13 cellular contexts compared by ENCODE assay signal in genomic region chr5:16812911-16813310, GRCh38.
DNase-seq lines count a peak whose midpoint lies in the region; TF ChIP-seq lines count a peak whose summit lies in the region.
"Had no signal": no experiment of that assay in that cellular context is flagged by ENCODE, and none has a peak within 500 bp of the region (broad histone marks: within the 10 kb centered on the region; RNA-seq: fewer than 3 reads in every experiment).

No MANE protein-coding gene starts in this region.

- H3K36me3 Mint-ChIP-seq in osteocyte (ENCODE audit: unreplicated experiment): peaks cover 6% of the 10 kb centered on the region
- H3K36me3 Mint-ChIP-seq in immature natural killer cell: no peaks in the 10 kb centered on the region
- H3K36me3 Mint-ChIP-seq: activated naive CD8-positive, alpha-beta T cell treated with anti-CD3 and anti-CD28 coated beads for 36 hours; natural killer cell had no signal

- H3K4me1 Mint-ChIP-seq in osteocyte (ENCODE audit: unreplicated experiment) (peaks cover 55% of the 10 kb centered on the region), immature natural killer cell (no peaks in the 10 kb centered on the region)
- H3K4me1 Mint-ChIP-seq: activated naive CD8-positive, alpha-beta T cell treated with anti-CD3 and anti-CD28 coated beads for 36 hours; natural killer cell had no signal

- H3K27ac ChIP-seq in breast epithelium: no peak overlapping the region

- no peaks in the 10 kb centered on the region for H3K27me3 Mint-ChIP-seq in osteocyte (ENCODE audit: unreplicated experiment)
- peaks cover 0 to 1% (median 0%) of the 10 kb centered on the region in 3 donors for H3K27me3 Mint-ChIP-seq in immature natural killer cell (ENCODE audit: low read depth in 3 of 3)

- no peaks in the 10 kb centered on the region for H3K36me3 ChIP-seq in breast epithelium

- DNase-seq in DMS153 treated with DMSO at 0.1 percent for 48 hours (lab: John Stamatoyannopoulos, UW; ENCODE audit: unreplicated experiment) (peak; percentile 21), LoVo (ENCODE audit: low spot score) (peak; percentile 64), breast epithelium (ENCODE audit: low spot score in 2 of 2) (peak; percentile 28 to 66), osteocyte (ENCODE audit: extremely low spot score, unreplicated experiment) (no peak), immature natural killer cell (no peak), Ammon's horn (ENCODE audit: low spot score) (no peak)
- DNase-seq in activated naive CD4-positive, alpha-beta T cell treated with Interleukin-2 at 50 U/mL for 16 hours: no peak
- DNase-seq in stimulated activated CD4-positive, alpha-beta T cell treated with anti-CD3 and anti-CD28 coated beads, Interleukin-4, amount 100 ng/mL, for 4 hours: no peak
- DNase-seq: activated CD8-positive, alpha-beta T cell treated with anti-CD3 and anti-CD28 coated beads, Interleukin-2, amount 10 ng/mL, durations not matched to agents 7 days and 5 days; activated naive CD8-positive, alpha-beta T cell treated with anti-CD3 and anti-CD28 coated beads for 36 hours; natural killer cell; stimulated activated CD4-positive, alpha-beta T cell treated with anti-CD3 and anti-CD28 coated beads, Interleukin-15, amount 100 ng/mL, for 24 hours; stimulated activated naive CD4-positive, alpha-beta T cell had no signal

- H3K9me3 ChIP-seq in breast epithelium: no peaks in the 10 kb centered on the region

- H3K4me3 Mint-ChIP-seq in osteocyte (ENCODE audit: unreplicated experiment) (no peak overlapping the region), immature natural killer cell (no peak overlapping the region)
- H3K4me3 Mint-ChIP-seq: activated CD8-positive, alpha-beta T cell treated with anti-CD3 and anti-CD28 coated beads, Interleukin-2, amount 10 ng/mL, durations not matched to agents 7 days and 5 days; activated naive CD8-positive, alpha-beta T cell treated with anti-CD3 and anti-CD28 coated beads for 36 hours; natural killer cell had no signal

- TF ChIP-seq CTCF in breast epithelium (IDR thresholded peaks at IDR 0.05): no peak
- no peak for TF ChIP-seq CTCF in osteocyte (IDR thresholded peaks at IDR 0.05)

- intact Hi-C loops in breast epithelium (cut with DNase I; ENCODE audit: low total_unique reads): no loop called here

- H3K9me3 Mint-ChIP-seq in osteocyte (ENCODE audit: unreplicated experiment) (no peaks in the 10 kb centered on the region), immature natural killer cell (peaks cover 0 to 3% (median 0%) of the 10 kb centered on the region in 6 donors)
- H3K9me3 Mint-ChIP-seq: activated naive CD8-positive, alpha-beta T cell treated with anti-CD3 and anti-CD28 coated beads for 36 hours; natural killer cell had no signal

- no peaks in the 10 kb centered on the region for H3K27me3 ChIP-seq in breast epithelium

- TF ChIP-seq POLR2A in breast epithelium (IDR thresholded peaks at IDR 0.05): no peak

- peaks cover 0 to 3% of the 10 kb centered on the region in 2 donors for H3K4me1 ChIP-seq in breast epithelium

- no peak overlapping the region for H3K4me3 ChIP-seq in breast epithelium

- peak overlapping the region; percentile 46 for H3K27ac Mint-ChIP-seq in osteocyte (ENCODE audit: unreplicated experiment)
- H3K27ac Mint-ChIP-seq in immature natural killer cell: no peak overlapping the region
- H3K27ac Mint-ChIP-seq: activated CD8-positive, alpha-beta T cell treated with anti-CD3 and anti-CD28 coated beads, Interleukin-2, amount 10 ng/mL, durations not matched to agents 7 days and 5 days; activated naive CD8-positive, alpha-beta T cell treated with anti-CD3 and anti-CD28 coated beads for 36 hours; natural killer cell had no signal

Comparison
In these comparisons a context has a peak if more than half of its experiments do, and no peak if none do; other contexts are left out.
1. DNase-seq: peak in DMS153 treated with DMSO at 0.1 percent for 48 hours (single experiment), LoVo (single experiment) and breast epithelium (2 of 2); none in osteocyte (single experiment), immature natural killer cell (0 of 3), activated naive CD4-positive, alpha-beta T cell treated with Interleukin-2 at 50 U/mL for 16 hours (single experiment), Ammon's horn (single experiment) and stimulated activated CD4-positive, alpha-beta T cell treated with anti-CD3 and anti-CD28 coated beads, Interleukin-4, amount 100 ng/mL, for 4 hours (0 of 2).